ENCODE assay signal across 26 cellular contexts in genomic region chr6:160188773-160189172, GRCh38.
DNase-seq lines count a peak whose midpoint lies in the region; ATAC-seq and TF ChIP-seq lines count a peak whose summit lies in the region.
"Had no signal": no experiment of that assay in that cellular context is flagged by ENCODE, and none has a peak within 500 bp of the region (broad histone marks: within the 10 kb centered on the region; RNA-seq: fewer than 3 reads in every experiment).

No MANE protein-coding gene starts in this region.

- ATAC-seq in right lobe of liver (no peak), GM18498 (IDR thresholded peaks at IDR 0.05; ENCODE audit: unreplicated experiment) (no peak)
- ATAC-seq: heart left ventricle, lower lobe of right lung, mucosa of descending colon, pancreas had no signal

- H3K4me3 ChIP-seq in MG63 (no peak overlapping the region), osteoblast (ENCODE audit: insufficient read depth, low read length) (no peak overlapping the region), right lobe of liver (no peak overlapping the region), Peyer's patch (no peak overlapping the region)
- H3K4me3 ChIP-seq: heart left ventricle, lower lobe of right lung, mucosa of descending colon, pancreas, transverse colon had no signal

- no peaks in the 10 kb centered on the region for H3K36me3 ChIP-seq in MG63
- H3K36me3 ChIP-seq in osteoblast (ENCODE audit: insufficient read depth, low read length), result no peaks in the 10 kb centered on the region
- H3K36me3 ChIP-seq in right lobe of liver, result no peaks in the 10 kb centered on the region
- no peaks in the 10 kb centered on the region for H3K36me3 ChIP-seq in Peyer's patch
- H3K36me3 ChIP-seq: heart left ventricle, lower lobe of right lung, pancreas, transverse colon had no signal

- peak overlapping the region; percentile 4 for H3K4me2 ChIP-seq in osteoblast (ENCODE audit: insufficient read depth, low read length)
- H3K4me2 ChIP-seq: SK-N-SH had no signal

- H3K79me2 ChIP-seq in osteoblast (ENCODE audit: insufficient read depth, low read length), result no peaks in the 10 kb centered on the region

- no peak overlapping the region for H3K27ac ChIP-seq in osteoblast (ENCODE audit: low read depth, low read length)
- H3K27ac ChIP-seq in right lobe of liver, result no peak overlapping the region
- H3K27ac ChIP-seq in Peyer's patch, result no peak overlapping the region
- H3K27ac ChIP-seq: heart left ventricle, lower lobe of right lung, pancreas, transverse colon had no signal

- H4K20me1 ChIP-seq in osteoblast (ENCODE audit: insufficient read depth, low read length), result no peaks in the 10 kb centered on the region

- TF ChIP-seq POLR2A in right lobe of liver (IDR thresholded peaks at IDR 0.05), result no peak
- TF ChIP-seq POLR2A in Peyer's patch (IDR thresholded peaks at IDR 0.05), result no peak

- WGBS in right lobe of liver (ENCODE audit: insufficient coverage, low coverage, low lambda C conversion rate, missing lambda C conversion rate), result no CpG with 5 or more reads among the region's 1 CpG

- H3K4me1 ChIP-seq in osteoblast (ENCODE audit: insufficient read depth, low read length), result no peaks in the 10 kb centered on the region
- no peaks in the 10 kb centered on the region for H3K4me1 ChIP-seq in right lobe of liver
- H3K4me1 ChIP-seq in Peyer's patch, result no peaks in the 10 kb centered on the region
- H3K4me1 ChIP-seq: Caco-2, heart left ventricle, lower lobe of right lung, pancreas, transverse colon had no signal

- H2AFZ ChIP-seq in osteoblast (ENCODE audit: low read length), result no peak overlapping the region

- intact Hi-C loops in right lobe of liver (cut with DNase I), result no loop called here

- peak; percentile 26 for DNase-seq in Daoy (ENCODE audit: low read depth)
- peak; percentile 78 for DNase-seq in MG63
- peak; percentile 39 for DNase-seq in amniotic epithelial cell (ENCODE audit: low read depth)
- peak; percentile 52 for DNase-seq in osteoblast (ENCODE audit: insufficient read length, low spot score, missing footprints)
- no peak for DNase-seq in right lobe of liver
- no peak for DNase-seq in HUDEP-2 (lab: John Stamatoyannopoulos, UW; ENCODE audit: unreplicated experiment in 76 of 76)
- DNase-seq in Peyer's patch, result no peak
- DNase-seq: activated CD4-positive, alpha-beta T cell treated with anti-CD3 and anti-CD28 coated beads for 4 hours; activated gamma-delta T cell; activated naive CD8-positive, alpha-beta T cell treated with anti-CD3 and anti-CD28 coated beads, Interleukin-2, amount 10 ng/mL, durations not matched to agents 7 days and 5 days; activated T-cell treated with anti-CD3 and anti-CD28 coated beads, Interleukin-2, amount 50 U/mL, for 24 hours; C1 segment of cervical spinal cord; Caco-2; DND-41; H7; heart left ventricle; kidney glomerular epithelial cell; lower lobe of right lung; mucosa of descending colon; NCI-H2029; NCI-H526 treated with DMSO at 0.1 percent for 48 hours; pancreas; SK-N-SH; stimulated activated CD4-positive, alpha-beta T cell treated with anti-CD3 and anti-CD28 coated beads, Interleukin-2, amount 100 ng/mL, for 48 hours; transverse colon had no signal

- H3K27me3 ChIP-seq in MG63, result no peaks in the 10 kb centered on the region
- H3K27me3 ChIP-seq in osteoblast (ENCODE audit: insufficient read depth, low read length), result no peaks in the 10 kb centered on the region
- H3K27me3 ChIP-seq in right lobe of liver, result no peaks in the 10 kb centered on the region
- no peaks in the 10 kb centered on the region for H3K27me3 ChIP-seq in Peyer's patch
- H3K27me3 ChIP-seq: heart left ventricle, pancreas, transverse colon had no signal

- TF ChIP-seq CTCF in osteoblast (IDR thresholded peaks at IDR 0.05; ENCODE audit: extremely low read depth, low read depth, low read length) (no peak), right lobe of liver (IDR thresholded peaks at IDR 0.05) (no peak), Peyer's patch (IDR thresholded peaks at IDR 0.05) (no peak)

- H3K9me3 ChIP-seq in MG63 (peaks cover 2% of the 10 kb centered on the region), osteoblast (ENCODE audit: low read depth, low read length) (no peaks in the 10 kb centered on the region), right lobe of liver (peaks cover 0 to 6% (median 1%) of the 10 kb centered on the region in 4 donors), Peyer's patch (peaks cover 0 to 9% (median 0%) of the 10 kb centered on the region in 4 donors)
- H3K9me3 ChIP-seq: pancreas, SK-N-SH had no signal

Comparison
In these comparisons a context has a peak if more than half of its experiments do, and no peak if none do; other contexts are left out.
1. DNase-seq: peak in Daoy (single experiment), MG63 (single experiment), amniotic epithelial cell (single experiment) and osteoblast (single experiment); none in right lobe of liver (0 of 3), HUDEP-2 (0 of 76) and Peyer's patch (0 of 3).